14 cellular contexts compared by ENCODE assay signal in the genomic region with DNA sequence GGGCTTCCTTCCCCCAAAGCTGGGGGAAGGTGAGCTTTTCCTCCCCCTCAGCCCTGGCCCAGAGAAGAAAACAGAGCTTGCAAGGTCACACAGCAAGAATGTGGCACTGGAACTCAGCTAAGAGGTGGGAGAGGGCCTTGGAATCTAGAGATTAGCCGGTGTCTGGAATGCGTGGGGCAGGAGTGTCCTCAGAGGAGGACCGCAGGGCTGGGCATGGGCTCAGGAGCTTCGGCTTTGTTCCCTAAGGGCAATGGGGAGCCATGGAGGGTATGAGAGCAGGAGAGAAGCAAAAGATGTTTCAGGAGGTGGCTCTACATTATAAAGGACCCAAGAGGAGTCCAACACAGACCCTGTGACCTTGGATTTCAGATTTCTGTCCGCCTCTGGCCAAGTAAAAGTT.
DNase-seq lines count a peak whose midpoint lies in the region; ATAC-seq and TF ChIP-seq lines count a peak whose summit lies in the region.
"Had no signal": no experiment of that assay in that cellular context is flagged by ENCODE, and none has a peak within 500 bp of the region (broad histone marks: within the 10 kb centered on the region; RNA-seq: fewer than 3 reads in every experiment).

No MANE protein-coding gene starts in this region.

- DNase-seq in EH (ENCODE audit: low read depth) = peak; percentile 16
- DNase-seq in RWPE1 (ENCODE audit: low spot score) = no peak
- DNase-seq in islet precursor cell = peak; percentile 89
- DNase-seq in KG1 (lab: John Stamatoyannopoulos, UW) = no peak
- no peak for DNase-seq in NCI-H510A (lab: John Stamatoyannopoulos, UW)
- DNase-seq: HCEC 1CT, NCI-H1048, NCI-H1694, NCI-H446, NCI-H748 treated with DMSO at 0.1 percent for 48 hours had no signal

- no peak for TF ChIP-seq CTCF in RWPE1 (conservative IDR thresholded peaks at IDR 0.05; ENCODE audit: low read depth)

- no peaks in the 10 kb centered on the region for H3K36me3 Mint-ChIP-seq in stimulated activated memory B cell treated with anti-CD40 and anti-IgM and Interleukin-4, amounts not matched to agents 10 μg/mL and 1 μg/mL and 100 μg/mL, for 72 hours

- H3K9me3 Mint-ChIP-seq in stimulated activated memory B cell treated with anti-CD40 and anti-IgM and Interleukin-4, amounts not matched to agents 10 μg/mL and 1 μg/mL and 100 μg/mL, for 72 hours = no peaks in the 10 kb centered on the region

- peak overlapping the region; percentile 35 for H3K27ac Mint-ChIP-seq in stimulated activated memory B cell treated with anti-CD40 and anti-IgM and Interleukin-4, amounts not matched to agents 10 μg/mL and 1 μg/mL and 100 μg/mL, for 72 hours

- no peak overlapping the region for H3K4me3 Mint-ChIP-seq in stimulated activated memory B cell treated with anti-CD40 and anti-IgM and Interleukin-4, amounts not matched to agents 10 μg/mL and 1 μg/mL and 100 μg/mL, for 72 hours

- H3K27ac ChIP-seq in RWPE1 = peak overlapping the region; percentile 100
- H3K27ac ChIP-seq: PC-9 had no signal

- POLR2A ChIA-PET in RWPE1 (lab: Yijun Ruan, JAX; ENCODE audit: low non-redundant PET) = no interaction called here

- peaks cover 23% of the 10 kb centered on the region for H3K4me1 Mint-ChIP-seq in stimulated activated memory B cell treated with anti-CD40 and anti-IgM and Interleukin-4, amounts not matched to agents 10 μg/mL and 1 μg/mL and 100 μg/mL, for 72 hours

- CTCF ChIA-PET in RWPE1 (lab: Yijun Ruan, JAX) = no interaction called here

- H3K27me3 Mint-ChIP-seq in stimulated activated memory B cell treated with anti-CD40 and anti-IgM and Interleukin-4, amounts not matched to agents 10 μg/mL and 1 μg/mL and 100 μg/mL, for 72 hours = no peaks in the 10 kb centered on the region

- no peak for ATAC-seq in stimulated activated memory B cell treated with anti-CD40 and anti-IgM and Interleukin-4, amounts not matched to agents 10 μg/mL and 1 μg/mL and 100 μg/mL, for 72 hours
- ATAC-seq in HG03097 (IDR thresholded peaks at IDR 0.05; ENCODE audit: low FRiP score, unreplicated experiment) = no peak
- ATAC-seq: Right ventricle myocardium inferior had no signal

Comparison
In these comparisons a context has a peak if more than half of its experiments do, and no peak if none do; other contexts are left out.
1. DNase-seq: peak in EH (single experiment) and islet precursor cell (single experiment); none in RWPE1 (single experiment), KG1 (single experiment) and NCI-H510A (single experiment).